Comparison of ENCODE assay signal across 15 cellular contexts in the genomic region with DNA sequence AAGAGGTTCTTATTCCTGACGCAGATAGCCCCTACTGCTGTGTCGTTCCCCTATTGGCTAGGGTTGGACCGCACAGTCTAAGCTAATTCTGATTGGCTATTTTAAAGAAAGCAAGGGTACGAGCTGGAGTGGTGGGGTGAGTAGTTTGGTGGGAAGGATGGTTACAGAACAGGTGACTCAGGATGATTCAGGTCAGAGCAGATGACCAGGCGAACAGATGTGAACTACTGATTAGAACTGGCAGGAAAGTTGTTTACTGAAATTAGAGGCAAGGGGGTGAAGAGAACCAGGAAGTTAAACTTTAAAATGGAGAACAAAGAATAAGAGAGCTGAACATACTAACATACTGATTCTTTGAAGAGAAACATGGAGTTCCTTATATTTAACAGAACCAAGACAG. TPM values are rescaled to one million over a fixed set of nuclear protein-coding genes. Genes with fewer than 3 reads are reported as not detected.
"Had no signal": no experiment of that assay in that cellular context is flagged by ENCODE, and none has a peak within 500 bp of the region (broad histone marks: within the 10 kb centered on the region; RNA-seq: fewer than 3 reads in every experiment).

No MANE protein-coding gene starts in this region.

RNA-seq across cellular contexts. Expression of a gene that starts 56.6 kb away (rescaled TPM):
- total RNA-seq: kidney epithelial cell, left cardiac atrium, left lobe of liver, left ventricle myocardium inferior, left ventricle myocardium superior, lower leg skin, lung, lung microvascular endothelial cell, mammary epithelial cell, mesenteric fat pad, mononuclear cell, myocyte had no signal
- polyA plus RNA-seq: immature natural killer cell, keratinocyte, liver, mammary epithelial cell had no signal
